23 cellular contexts compared by ENCODE assay signal in genomic region chr3:16236030-16236639, GRCh38. TPM values are rescaled to one million over a fixed set of nuclear protein-coding genes. Genes with fewer than 3 reads are reported as not detected.
DNase-seq lines count a peak whose midpoint lies in the region; ATAC-seq, FAIRE-seq and TF ChIP-seq lines count a peak whose summit lies in the region.
"Had no signal": no experiment of that assay in that cellular context is flagged by ENCODE, and none has a peak within 500 bp of the region (broad histone marks: within the 10 kb centered on the region; RNA-seq: fewer than 3 reads in every experiment).

No MANE protein-coding gene starts in this region.

- H2AFZ ChIP-seq in HepG2 (ENCODE audit: low read length) = no peak overlapping the region
- no peak overlapping the region for H2AFZ ChIP-seq in K562 (ENCODE audit: low read depth, low read length)
- H2AFZ ChIP-seq: GM23338 had no signal

- no peaks in the 10 kb centered on the region for H3K36me3 ChIP-seq in liver (ENCODE audit: control insufficient read depth in 4 of 4, insufficient read depth in 3 of 4, low read depth in 1 of 4, low read length in 3 of 4)
- no peaks in the 10 kb centered on the region for H3K36me3 ChIP-seq in HepG2 (replicated peaks in 1 of 2; ENCODE audit: control insufficient read depth in 1 of 2, insufficient read depth in 2 of 2, low read length in 2 of 2)
- H3K36me3 ChIP-seq in K562 (ENCODE audit: control insufficient read depth, insufficient read depth, low read length) = no peaks in the 10 kb centered on the region
- H3K36me3 ChIP-seq in subcutaneous abdominal adipose tissue (ENCODE audit: control insufficient read depth in 5 of 5, insufficient read depth in 5 of 5, low read length in 5 of 5) = no peaks in the 10 kb centered on the region
- H3K36me3 ChIP-seq: BE2C; BLaER1 treated with 17β-estradiol and CSF1 and Interleukin-3, amounts not matched to agents 10 nM and 100 nM had no signal

- TF ChIP-seq RAD21 in liver (IDR thresholded peaks at IDR 0.05) (no peak), HepG2 (CRISPR knock-in tag; IDR thresholded peaks at IDR 0.05) (no peak), K562 (CRISPR knock-in tag; conservative IDR thresholded peaks at IDR 0.05 in 1 of 2, IDR thresholded peaks at IDR 0.05 in 1 of 2) (no peak)

- TF ChIP-seq CTCF in liver (IDR thresholded peaks at IDR 0.05; ENCODE audit: low read depth, low read length, missing input control) (no peak), HepG2 (CRISPR knock-in tag; IDR thresholded peaks at IDR 0.05) (no peak), K562 (IDR thresholded peaks at IDR 0.05 in 2 of 3, conservative IDR thresholded peaks at IDR 0.05 in 1 of 3; ENCODE audit: insufficient read depth in 2 of 3, low read depth in 1 of 3, low read length in 3 of 3) (no peak), dorsolateral prefrontal cortex (IDR thresholded peaks at IDR 0.05 in 54 of 56, conservative IDR thresholded peaks at IDR 0.05 in 2 of 56; ENCODE audit: low read depth in 1 of 56, partially characterized antibody in 56 of 56) (no peak)

- FAIRE-seq in HepG2 (lab: Jason Lieb, UNC) = no peak
- no peak for FAIRE-seq in K562 (lab: Jason Lieb, UNC)
- FAIRE-seq: A204.1, D721Med, GM12891, GM18507 had no signal

- TF ChIP-seq EP300 in HepG2 (IDR thresholded peaks at IDR 0.05; ENCODE audit: low read depth in 2 of 2, low read length in 2 of 2) (no peak), HepG2 (CRISPR knock-in tag; IDR thresholded peaks at IDR 0.05; ENCODE audit: borderline replicate concordance) (no peak), K562 (IDR thresholded peaks at IDR 0.05; ENCODE audit: low read length) (no peak)

- intact Hi-C loops in HepG2 (cut with micrococcal nuclease; ENCODE audit: unreplicated experiment) = no loop called here
- intact Hi-C loops in K562 (cut with micrococcal nuclease) = no loop called here
- intact Hi-C loops in dorsolateral prefrontal cortex (cut with DNase I) = no loop called here

- no peak for TF ChIP-seq POLR2A in HepG2 (IDR thresholded peaks at IDR 0.05; ENCODE audit: insufficient read depth in 1 of 2, low read depth in 2 of 2, low read length in 2 of 2)
- TF ChIP-seq POLR2A in K562 (conservative IDR thresholded peaks at IDR 0.05) = no peak

- H3K4me2 ChIP-seq in HepG2 (ENCODE audit: low read depth, low read length) (no peak overlapping the region), K562 (ENCODE audit: insufficient read depth, low read length) (no peak overlapping the region)
- H3K4me2 ChIP-seq: BLaER1 treated with 17β-estradiol and CSF1 and Interleukin-3, amounts not matched to agents 10 nM and 100 nM; GM23338 had no signal

- ATAC-seq in HepG2 (no peak), K562 (no peak), HG02884 (IDR thresholded peaks at IDR 0.05; ENCODE audit: unreplicated experiment) (no peak)
- ATAC-seq: GM23338, HCT116 had no signal

- H3K9me3 ChIP-seq in liver (ENCODE audit: control insufficient read depth in 4 of 4, low read length in 3 of 4) (no peaks in the 10 kb centered on the region), HepG2 (ENCODE audit: low read length) (no peaks in the 10 kb centered on the region), K562 (replicated peaks; ENCODE audit: control insufficient read depth, insufficient read depth, low read depth, low read length) (no peaks in the 10 kb centered on the region), subcutaneous abdominal adipose tissue (ENCODE audit: control insufficient read depth in 5 of 5, low read length in 5 of 5) (no peaks in the 10 kb centered on the region)
- H3K9me3 ChIP-seq: BE2C; BLaER1 treated with 17β-estradiol and CSF1 and Interleukin-3, amounts not matched to agents 10 nM and 100 nM had no signal

- H3K79me2 ChIP-seq in HepG2 (ENCODE audit: insufficient read depth, low read length) (no peaks in the 10 kb centered on the region), K562 (ENCODE audit: control insufficient read depth, insufficient read depth, low read length) (no peaks in the 10 kb centered on the region)

- H3K4me1 ChIP-seq in liver (ENCODE audit: control insufficient read depth in 4 of 4, insufficient read depth in 4 of 4, low read length in 3 of 4) (peaks cover 0 to 11% (median 0%) of the 10 kb centered on the region in 4 donors), HepG2 (ENCODE audit: insufficient read depth, low read length) (no peaks in the 10 kb centered on the region), K562 (replicated peaks in 1 of 2; ENCODE audit: control insufficient read depth in 2 of 2, insufficient read depth in 2 of 2, low read length in 2 of 2) (no peaks in the 10 kb centered on the region; a peak in 2 of 5 replicates), subcutaneous abdominal adipose tissue (ENCODE audit: control insufficient read depth in 5 of 5, insufficient read depth in 5 of 5, low read length in 5 of 5) (peaks cover 3 to 36% (median 22%) of the 10 kb centered on the region in 5 donors)
- H3K4me1 ChIP-seq: BE2C had no signal

- no peak for DNase-seq in HepG2 (ENCODE audit: low spot score)
- DNase-seq in NCI-H69 (lab: John Stamatoyannopoulos, UW) = peak; percentile 5
- DNase-seq in K562 (ENCODE audit: extremely low read depth in 1 of 4, low spot score in 3 of 4) = no peak
- DNase-seq in SKM-1 treated with dmso at 0.1 percent for 144 hours (lab: John Stamatoyannopoulos, UW; ENCODE audit: unreplicated experiment) = no peak
- no peak for DNase-seq in dorsolateral prefrontal cortex
- DNase-seq: BE2C; CD4-positive, alpha-beta T cell; CD8-positive, alpha-beta memory T cell; DMS 273 treated with DMSO at 0.1 percent for 48 hours; DMS79; EL; GDM1; H9 had no signal

- POLR2A ChIA-PET in HepG2 (lab: Yijun Ruan, JAX) = interaction anchor here (1.1 kb wide), 1 partner anchor 11 kb away, joined by 3 read pairs; no protein-coding TSS in a partner anchor
- POLR2A ChIA-PET in K562 (lab: Yijun Ruan, JAX) = interaction anchor here (1.5 kb wide), 1 partner anchor 8 kb away, joined by 3 read pairs; no protein-coding TSS in a partner anchor

- H3K27me3 ChIP-seq in liver (ENCODE audit: control insufficient read depth in 4 of 4, insufficient read depth in 4 of 4, low read length in 3 of 4) (no peaks in the 10 kb centered on the region), HepG2 (ENCODE audit: control insufficient read depth in 1 of 2, insufficient read depth in 2 of 2, low read length in 2 of 2) (0 out of 5 replicates have a peak, but pooled peaks cover 0 to 10% of the 10 kb centered on the region in 2 experiments), K562 (ENCODE audit: control insufficient read depth in 2 of 2, insufficient read depth in 2 of 2, low read length in 2 of 2) (peaks cover 0 to 18% of the 10 kb centered on the region in 2 experiments; a peak in 4 of 5 replicates), subcutaneous abdominal adipose tissue (ENCODE audit: control insufficient read depth in 5 of 5, insufficient read depth in 4 of 5, low read length in 5 of 5) (no peaks in the 10 kb centered on the region), dorsolateral prefrontal cortex (no peaks in the 10 kb centered on the region)
- H3K27me3 ChIP-seq: BE2C; BLaER1 treated with 17β-estradiol and CSF1 and Interleukin-3, amounts not matched to agents 10 nM and 100 nM had no signal

- WGBS in liver = 85% methylated on average over 4 of the region's 4 CpGs
- 57% methylated on average over 4 of the region's 4 CpGs for WGBS in HepG2 (ENCODE audit: low lambda C conversion rate)
- WGBS in K562 (ENCODE audit: insufficient coverage, low coverage, missing lambda C conversion rate) = 4% methylated on average over 4 of the region's 4 CpGs

- no peaks in the 10 kb centered on the region for H3K9me1 ChIP-seq in K562 (ENCODE audit: control insufficient read depth, insufficient read depth, low read length)

- CTCF ChIA-PET in HepG2 (lab: Yijun Ruan, JAX; ENCODE audit: low intra/inter-chr PET ratio, low total read pairs) = no interaction called here
- CTCF ChIA-PET in K562 (lab: Yijun Ruan, JAX; ENCODE audit: low intra/inter-chr PET ratio) = no interaction called here

- H4K20me1 ChIP-seq in HepG2 (ENCODE audit: insufficient read depth, low read length) (no peaks in the 10 kb centered on the region), K562 (replicated peaks; ENCODE audit: control insufficient read depth, insufficient read depth, low read length) (no peaks in the 10 kb centered on the region)
- H4K20me1 ChIP-seq: BLaER1 treated with 17β-estradiol and CSF1 and Interleukin-3, amounts not matched to agents 10 nM and 100 nM had no signal

- in situ Hi-C loops in HepG2 (cut with HindIII; ENCODE audit: extremely low pct_ligation_motif_present, low pct_unique_long_range_greater_than_20kb) (loop anchor here (25.0 kb wide), 1 partner anchor 599 kb away; no protein-coding TSS in a partner anchor), K562 (cut with MboI) (no loop called here)

- H3K4me3 ChIP-seq in liver (ENCODE audit: low read depth in 1 of 3, low read length in 3 of 3) (no peak overlapping the region), HepG2 (replicated peaks in 1 of 3; ENCODE audit: insufficient read depth in 1 of 3, low read depth in 2 of 3, low read length in 3 of 3) (no peak overlapping the region), K562 (no peak overlapping the region), subcutaneous abdominal adipose tissue (ENCODE audit: low read depth in 1 of 5, low read length in 5 of 5) (no peak overlapping the region), dorsolateral prefrontal cortex (no peak overlapping the region)
- H3K4me3 ChIP-seq: BLaER1 treated with 17β-estradiol and CSF1 and Interleukin-3, amounts not matched to agents 10 nM and 100 nM; GM23338 had no signal

- no peak overlapping the region for H3K27ac ChIP-seq in liver (ENCODE audit: low read depth in 1 of 2, low read length in 2 of 2)
- no peak overlapping the region for H3K27ac ChIP-seq in HepG2 (ENCODE audit: extremely low read length, insufficient read depth, low read length)
- H3K27ac ChIP-seq in K562 (ENCODE audit: extremely low read depth, low read depth, low read length) = no peak overlapping the region
- H3K27ac ChIP-seq in subcutaneous abdominal adipose tissue (ENCODE audit: low read depth, low read length) = peak overlapping the region; percentile 64
- no peak overlapping the region for H3K27ac ChIP-seq in dorsolateral prefrontal cortex
- H3K27ac ChIP-seq: BLaER1 treated with 17β-estradiol and CSF1 and Interleukin-3, amounts not matched to agents 10 nM and 100 nM had no signal

- BruUV-seq in HepG2 (replicated peaks; lab: Mats Ljungman, UMichigan) (no TSS peak), K562 (replicated peaks; lab: Mats Ljungman, UMichigan) (no TSS peak)

- H3K9ac ChIP-seq in liver (ENCODE audit: low read depth in 1 of 2, low read length in 2 of 2) (no peak overlapping the region), HepG2 (ENCODE audit: insufficient read depth, low read depth, low read length) (no peak overlapping the region), K562 (ENCODE audit: insufficient read depth in 1 of 2, low read depth in 2 of 2, low read length in 2 of 2) (no peak overlapping the region), subcutaneous abdominal adipose tissue (ENCODE audit: low read length in 5 of 5) (no peak overlapping the region)
- H3K9ac ChIP-seq: BLaER1 treated with 17β-estradiol and CSF1 and Interleukin-3, amounts not matched to agents 10 nM and 100 nM had no signal

RNA-seq across cellular contexts. Expression of gene DPH3, which starts 28.6 kb away (rescaled TPM):
- total RNA-seq in liver (10 to 100 TPM in 1 of 2 donors, 1 to 10 TPM in 1; 7.8 to 12.0 TPM), HepG2 (2016; rRNA removed; fragmentation: Illumina TruSeq; extraction: Trizol) (21.6 and 40.0 TPM in 2 replicates), K562 (2014; rRNA removed) (15.9 and 16.0 TPM in 2 replicates), K562 (2014; rRNA removed; fragmentation: Illumina TruSeq; extraction: Trizol) (32.8 and 34.2 TPM in 2 replicates), K562 (2015; rRNA removed; fragmentation: Illumina TruSeq; extraction: Trizol) (26.9 and 30.3 TPM in 2 replicates), K562 (2021) (44.0 and 46.0 TPM in 2 replicates), dorsolateral prefrontal cortex (10 to 100 TPM; 12.7 to 30.0 (median 19.6) TPM)
- polyA plus RNA-seq in liver (10 to 100 TPM; 11.1 to 19.1 TPM), HepG2 (2011; rRNA removed) (15.6 and 18.3 TPM in 2 replicates), K562 (2011; rRNA removed) (48.3 and 62.7 TPM in 2 replicates), K562 (2014; fragmentation: Illumina TruSeq; extraction: Trizol) (36.6 and 38.7 TPM in 2 replicates), K562 (2014; fragmentation: Nextera tagmentation; extraction: Ambion mirVana) (100 to 1,000 TPM; 131 TPM), K562 (2014; rRNA removed) (27.2 and 28.3 TPM in 2 replicates)
- 14.7 and 18.5 TPM in 2 replicates for total RNA-seq in HepG2 (2016; cell fraction: cytosol; rRNA removed; fragmentation: Illumina TruSeq; extraction: Trizol; ENCODE audit: low read depth)
- 21.8 and 34.1 TPM in 2 replicates for total RNA-seq in HepG2 (2016; cell fraction: insoluble cytoplasmic fraction; rRNA removed; fragmentation: Illumina TruSeq; extraction: Trizol)
- total RNA-seq in HepG2 (2016; cell fraction: membrane; rRNA removed; fragmentation: Illumina TruSeq; extraction: Trizol) = 37.4 and 40.6 TPM in 2 replicates
- total RNA-seq in HepG2 (2016; cell fraction: nucleus; rRNA removed; fragmentation: Illumina TruSeq; extraction: Trizol) = 10.6 and 11.0 TPM in 2 replicates
- polyA plus RNA-seq in HepG2 (2011; cell fraction: cytosol; rRNA removed) = 6.7 and 10.0 TPM in 2 replicates
- polyA plus RNA-seq in HepG2 (2011; cell fraction: nucleus; rRNA removed) = 2.0 and 3.6 TPM in 2 replicates
- polyA plus RNA-seq in HepG2 (2012) = 23.4 and 26.6 TPM in 2 replicates
- 53.4 and 78.8 TPM in 2 replicates for polyA plus RNA-seq in HepG2 (2016; cell fraction: cytosol; fragmentation: Illumina TruSeq; extraction: Trizol; ENCODE audit: low read depth)
- polyA plus RNA-seq in HepG2 (2016; cell fraction: insoluble cytoplasmic fraction; fragmentation: Illumina TruSeq; extraction: Trizol; ENCODE audit: low read depth) = 73.2 and 81.4 TPM in 2 replicates
- polyA plus RNA-seq in HepG2 (2016; cell fraction: membrane; fragmentation: Illumina TruSeq; extraction: Trizol; ENCODE audit: low read depth) = 73.1 and 94.3 TPM in 2 replicates
- 30.4 and 35.4 TPM in 2 replicates for polyA plus RNA-seq in HepG2 (2016; cell fraction: nucleus; fragmentation: Illumina TruSeq; extraction: Trizol; ENCODE audit: insufficient read depth, low read depth)
- polyA minus RNA-seq in HepG2 (2011; rRNA and poly(A)+ RNA removed; ENCODE audit: low replicate concordance) = 5.6 and 6.9 TPM in 2 replicates
- 6.9 and 8.9 TPM in 2 replicates for polyA minus RNA-seq in HepG2 (2011; cell fraction: cytosol; rRNA and poly(A)+ RNA removed)
- 6.0 and 7.2 TPM in 2 replicates for polyA minus RNA-seq in HepG2 (2011; cell fraction: nucleus; rRNA and poly(A)+ RNA removed)
- 3.7 and 8.1 TPM in 2 replicates for total RNA-seq in K562 (2011; cell fraction: chromatin; rRNA removed; ENCODE audit: low replicate concordance)
- 3.0 and 3.2 TPM in 2 replicates for total RNA-seq in K562 (2011; cell fraction: nucleolus; rRNA removed)
- total RNA-seq in K562 (2011; cell fraction: nucleoplasm; rRNA removed) = 6.1 and 11.6 TPM in 2 replicates
- 8.6 and 12.8 TPM in 2 replicates for polyA plus RNA-seq in K562 (2011; cell fraction: cytosol; rRNA removed)
- 5.3 and 11.8 TPM in 2 replicates for polyA plus RNA-seq in K562 (2011; cell fraction: nucleus; rRNA removed)
- polyA plus RNA-seq in K562 (2012) = 26.1 and 35.0 TPM in 2 replicates
- polyA minus RNA-seq in K562 (2011; rRNA and poly(A)+ RNA removed) = 24.8 and 26.0 TPM in 2 replicates
- 11.1 and 12.0 TPM in 2 replicates for polyA minus RNA-seq in K562 (2011; cell fraction: cytosol; rRNA and poly(A)+ RNA removed)
- 5.1 and 9.1 TPM in 2 replicates for polyA minus RNA-seq in K562 (2011; cell fraction: nucleus; rRNA and poly(A)+ RNA removed)

RNA-seq across cellular contexts. Expression of gene OXNAD1, which starts 28.9 kb away (rescaled TPM):
- 10 to 100 TPM in 1 of 2 donors, 1 to 10 TPM in 1; 9.3 to 24.6 TPM for total RNA-seq in liver
- polyA plus RNA-seq in liver = 10 to 100 TPM; 12.6 to 15.6 TPM
- 18.8 and 25.2 TPM in 2 replicates for total RNA-seq in HepG2 (2016; rRNA removed; fragmentation: Illumina TruSeq; extraction: Trizol)
- 25.2 and 28.2 TPM in 2 replicates for total RNA-seq in HepG2 (2016; cell fraction: cytosol; rRNA removed; fragmentation: Illumina TruSeq; extraction: Trizol; ENCODE audit: low read depth)
- total RNA-seq in HepG2 (2016; cell fraction: insoluble cytoplasmic fraction; rRNA removed; fragmentation: Illumina TruSeq; extraction: Trizol) = 19.7 and 23.1 TPM in 2 replicates
- total RNA-seq in HepG2 (2016; cell fraction: membrane; rRNA removed; fragmentation: Illumina TruSeq; extraction: Trizol) = 13.5 and 18.2 TPM in 2 replicates
- 38.3 and 44.7 TPM in 2 replicates for total RNA-seq in HepG2 (2016; cell fraction: nucleus; rRNA removed; fragmentation: Illumina TruSeq; extraction: Trizol)
- polyA plus RNA-seq in HepG2 (2011; rRNA removed) = 8.8 and 9.9 TPM in 2 replicates
- 6.6 and 8.2 TPM in 2 replicates for polyA plus RNA-seq in HepG2 (2011; cell fraction: cytosol; rRNA removed)
- polyA plus RNA-seq in HepG2 (2011; cell fraction: nucleus; rRNA removed) = 10.2 and 12.1 TPM in 2 replicates
- 7.0 and 7.7 TPM in 2 replicates for polyA plus RNA-seq in HepG2 (2012)
- 1.7 and 3.2 TPM in 2 replicates for polyA plus RNA-seq in HepG2 (2016; cell fraction: cytosol; fragmentation: Illumina TruSeq; extraction: Trizol; ENCODE audit: low read depth)
- 19.0 and 22.1 TPM in 2 replicates for polyA plus RNA-seq in HepG2 (2016; cell fraction: insoluble cytoplasmic fraction; fragmentation: Illumina TruSeq; extraction: Trizol; ENCODE audit: low read depth)
- polyA plus RNA-seq in HepG2 (2016; cell fraction: membrane; fragmentation: Illumina TruSeq; extraction: Trizol; ENCODE audit: low read depth) = 4.3 and 6.7 TPM in 2 replicates
- 12.2 and 14.2 TPM in 2 replicates for polyA plus RNA-seq in HepG2 (2016; cell fraction: nucleus; fragmentation: Illumina TruSeq; extraction: Trizol; ENCODE audit: insufficient read depth, low read depth)
- 24.6 and 49.5 TPM in 2 replicates for polyA minus RNA-seq in HepG2 (2011; rRNA and poly(A)+ RNA removed; ENCODE audit: low replicate concordance)
- 5.4 and 6.4 TPM in 2 replicates for polyA minus RNA-seq in HepG2 (2011; cell fraction: cytosol; rRNA and poly(A)+ RNA removed)
- 64.5 and 66.2 TPM in 2 replicates for polyA minus RNA-seq in HepG2 (2011; cell fraction: nucleus; rRNA and poly(A)+ RNA removed)
- 95.1 and 114 TPM in 2 replicates for total RNA-seq in K562 (2011; cell fraction: chromatin; rRNA removed; ENCODE audit: low replicate concordance)
- total RNA-seq in K562 (2011; cell fraction: nucleolus; rRNA removed) = 55.7 and 63.8 TPM in 2 replicates
- 70.1 and 91.8 TPM in 2 replicates for total RNA-seq in K562 (2011; cell fraction: nucleoplasm; rRNA removed)
- total RNA-seq in K562 (2014; rRNA removed) = 41.2 and 41.6 TPM in 2 replicates
- total RNA-seq in K562 (2014; rRNA removed; fragmentation: Illumina TruSeq; extraction: Trizol) = 43.6 and 49.4 TPM in 2 replicates
- 37.7 and 41.1 TPM in 2 replicates for total RNA-seq in K562 (2015; rRNA removed; fragmentation: Illumina TruSeq; extraction: Trizol)
- total RNA-seq in K562 (2021) = 38.9 and 40.9 TPM in 2 replicates
- polyA plus RNA-seq in K562 (2011; rRNA removed) = 35.5 and 44.4 TPM in 2 replicates
- 19.0 and 27.9 TPM in 2 replicates for polyA plus RNA-seq in K562 (2011; cell fraction: cytosol; rRNA removed)
- 38.4 and 44.0 TPM in 2 replicates for polyA plus RNA-seq in K562 (2011; cell fraction: nucleus; rRNA removed)
- 25.3 and 33.7 TPM in 2 replicates for polyA plus RNA-seq in K562 (2012)
- polyA plus RNA-seq in K562 (2014; fragmentation: Illumina TruSeq; extraction: Trizol) = 42.9 and 44.1 TPM in 2 replicates
- 10 to 100 TPM; 12.8 to 14.5 TPM for polyA plus RNA-seq in K562 (2014; fragmentation: Nextera tagmentation; extraction: Ambion mirVana)
- polyA plus RNA-seq in K562 (2014; rRNA removed) = 33.0 and 38.2 TPM in 2 replicates
- 63.7 and 64.9 TPM in 2 replicates for polyA minus RNA-seq in K562 (2011; rRNA and poly(A)+ RNA removed)
- polyA minus RNA-seq in K562 (2011; cell fraction: cytosol; rRNA and poly(A)+ RNA removed) = 19.3 and 23.3 TPM in 2 replicates
- 54.3 and 94.4 TPM in 2 replicates for polyA minus RNA-seq in K562 (2011; cell fraction: nucleus; rRNA and poly(A)+ RNA removed)
- total RNA-seq in dorsolateral prefrontal cortex = 10 to 100 TPM; 16.6 to 37.5 (median 26.2) TPM
